In genomic region chr1:6832789-6833188, GRCh38 we compare ENCODE assay signal across 15 cellular contexts. TPM values are rescaled to one million over a fixed set of nuclear protein-coding genes. Genes with fewer than 3 reads are reported as not detected.
DNase-seq lines count a peak whose midpoint lies in the region; ATAC-seq, FAIRE-seq and TF ChIP-seq lines count a peak whose summit lies in the region.
"Had no signal": no experiment of that assay in that cellular context is flagged by ENCODE, and none has a peak within 500 bp of the region (broad histone marks: within the 10 kb centered on the region; RNA-seq: fewer than 3 reads in every experiment).

No MANE protein-coding gene starts in this region.

- H3K27me3 Mint-ChIP-seq in stimulated activated naive B cell treated with anti-CD40 and anti-IgM and Interleukin-4, amounts not matched to agents 10 μg/mL and 1 μg/mL and 100 μg/mL, for 72 hours, result no peaks in the 10 kb centered on the region
- H3K27me3 Mint-ChIP-seq: activated CD4-positive, alpha-beta T cell treated with anti-CD3 and anti-CD28 coated beads, Interleukin-2, amount 10 ng/mL, durations not matched to agents 24 days and 14 days; progenitor cell of endocrine pancreas had no signal

- ATAC-seq in K562 (no peak), HG02623 (IDR thresholded peaks at IDR 0.05; ENCODE audit: unreplicated experiment) (no peak)
- no peak for ATAC-seq in stimulated activated naive B cell treated with anti-CD40 and anti-IgM and Interleukin-4, amounts not matched to agents 10 μg/mL and 1 μg/mL and 100 μg/mL, for 72 hours (replicated peaks)

- no peaks in the 10 kb centered on the region for H3K9me3 ChIP-seq in K562 (replicated peaks; ENCODE audit: control insufficient read depth, insufficient read depth, low read depth, low read length)
- H3K9me3 ChIP-seq: SJSA1 had no signal

- no peak for TF ChIP-seq EP300 in K562 (IDR thresholded peaks at IDR 0.05; ENCODE audit: low read length)

- no peak for TF ChIP-seq POLR2A in K562 (conservative IDR thresholded peaks at IDR 0.05)

- H3K9me1 ChIP-seq in K562 (ENCODE audit: control insufficient read depth, insufficient read depth, low read length), result no peaks in the 10 kb centered on the region

- H3K4me3 Mint-ChIP-seq in stimulated activated naive B cell treated with anti-CD40 and anti-IgM and Interleukin-4, amounts not matched to agents 10 μg/mL and 1 μg/mL and 100 μg/mL, for 72 hours, result no peak overlapping the region
- H3K4me3 Mint-ChIP-seq: activated CD4-positive, alpha-beta T cell treated with anti-CD3 and anti-CD28 coated beads, Interleukin-2, amount 10 ng/mL, durations not matched to agents 24 days and 14 days had no signal

- CTCF ChIA-PET in K562 (lab: Yijun Ruan, JAX; ENCODE audit: low intra/inter-chr PET ratio), result no interaction called here

- TF ChIP-seq CTCF in K562 (IDR thresholded peaks at IDR 0.05 in 2 of 3, conservative IDR thresholded peaks at IDR 0.05 in 1 of 3; ENCODE audit: insufficient read depth in 2 of 3, low read depth in 1 of 3, low read length in 3 of 3), result no peak

- no peaks in the 10 kb centered on the region for H3K4me1 ChIP-seq in K562 (replicated peaks in 1 of 2; ENCODE audit: control insufficient read depth in 2 of 2, insufficient read depth in 2 of 2, low read length in 2 of 2)
- H3K4me1 ChIP-seq: SJSA1 had no signal

- peaks cover 4 to 10% of the 10 kb centered on the region in 2 donors for H3K4me1 Mint-ChIP-seq in stimulated activated naive B cell treated with anti-CD40 and anti-IgM and Interleukin-4, amounts not matched to agents 10 μg/mL and 1 μg/mL and 100 μg/mL, for 72 hours

- no peak for DNase-seq in GM19239 (ENCODE audit: insufficient read length, low spot score)
- peak; percentile 11 for DNase-seq in NCI-H2081 treated with DMSO at 0.1 percent for 48 hours (lab: John Stamatoyannopoulos, UW)
- no peak for DNase-seq in K562 (ENCODE audit: extremely low read depth in 1 of 4, low spot score in 3 of 4)
- DNase-seq in stimulated activated naive B cell treated with anti-CD40 and anti-IgM and Interleukin-4, amounts not matched to agents 10 μg/mL and 1 μg/mL and 100 μg/mL, for 72 hours, result no peak
- no peak for DNase-seq in C1 segment of cervical spinal cord (lab: John Stamatoyannopoulos, UW)
- no peak for DNase-seq in ureter (ENCODE audit: low spot score)
- DNase-seq: activated CD4-positive, alpha-beta T cell treated with anti-CD3 and anti-CD28 coated beads, Interleukin-2, amount 10 ng/mL, durations not matched to agents 24 days and 14 days; activated T-cell treated with anti-CD3 and anti-CD28 coated beads, Interleukin-2, amount 50 U/mL, for 48 hours; EL; NCI-H146; substantia nigra had no signal

- POLR2A ChIA-PET in K562 (lab: Yijun Ruan, JAX), result interaction anchor here (0.5 to 1.6 kb wide), 2 partner anchors 14 to 199 kb away, joined by 3 to 5 read pairs; no protein-coding TSS in a partner anchor

- no peak overlapping the region for H3K9ac ChIP-seq in K562 (ENCODE audit: insufficient read depth in 1 of 2, low read depth in 2 of 2, low read length in 2 of 2)

- H3K36me3 Mint-ChIP-seq in stimulated activated naive B cell treated with anti-CD40 and anti-IgM and Interleukin-4, amounts not matched to agents 10 μg/mL and 1 μg/mL and 100 μg/mL, for 72 hours, result peaks cover 7 to 31% of the 10 kb centered on the region in 2 donors

- no peak overlapping the region for H3K27ac ChIP-seq in K562 (ENCODE audit: extremely low read depth, low read depth, low read length)
- H3K27ac ChIP-seq: SJSA1 had no signal

- BruUV-seq in K562 (replicated peaks; lab: Mats Ljungman, UMichigan), result no TSS peak

- H3K36me3 ChIP-seq in K562 (ENCODE audit: control insufficient read depth, insufficient read depth, low read length), result no peaks in the 10 kb centered on the region

- no peak overlapping the region for H2AFZ ChIP-seq in K562 (ENCODE audit: low read depth, low read length)

- no peaks in the 10 kb centered on the region for H3K27me3 ChIP-seq in K562 (ENCODE audit: control insufficient read depth in 2 of 2, insufficient read depth in 2 of 2, low read length in 2 of 2)
- H3K27me3 ChIP-seq: SJSA1 had no signal

- in situ Hi-C loops in K562 (cut with MboI), result no loop called here

- H3K4me3 ChIP-seq in K562, result no peak overlapping the region
- H3K4me3 ChIP-seq: SJSA1 had no signal

- H3K4me2 ChIP-seq in K562 (ENCODE audit: insufficient read depth, low read length), result no peak overlapping the region

- H3K79me2 ChIP-seq in K562 (ENCODE audit: control insufficient read depth, insufficient read depth, low read length), result no peaks in the 10 kb centered on the region

- H3K27ac Mint-ChIP-seq in stimulated activated naive B cell treated with anti-CD40 and anti-IgM and Interleukin-4, amounts not matched to agents 10 μg/mL and 1 μg/mL and 100 μg/mL, for 72 hours, result peak overlapping the region; percentile 63
- H3K27ac Mint-ChIP-seq: activated CD4-positive, alpha-beta T cell treated with anti-CD3 and anti-CD28 coated beads, Interleukin-2, amount 10 ng/mL, durations not matched to agents 24 days and 14 days had no signal

- WGBS in K562 (ENCODE audit: insufficient coverage, low coverage, missing lambda C conversion rate), result 64% methylated on average over 2 of the region's 2 CpGs

- peak; percentile 62 for FAIRE-seq in GM19239 (lab: Jason Lieb, UNC)
- FAIRE-seq in K562 (lab: Jason Lieb, UNC), result peak; percentile 15
- FAIRE-seq: islet of Langerhans had no signal

- no peak for TF ChIP-seq RAD21 in K562 (CRISPR knock-in tag; conservative IDR thresholded peaks at IDR 0.05 in 1 of 2, IDR thresholded peaks at IDR 0.05 in 1 of 2)

- intact Hi-C loops in K562 (cut with micrococcal nuclease), result no loop called here

- no peaks in the 10 kb centered on the region for H4K20me1 ChIP-seq in K562 (replicated peaks; ENCODE audit: control insufficient read depth, insufficient read depth, low read length)

- H3K9me3 Mint-ChIP-seq in stimulated activated naive B cell treated with anti-CD40 and anti-IgM and Interleukin-4, amounts not matched to agents 10 μg/mL and 1 μg/mL and 100 μg/mL, for 72 hours, result no peaks in the 10 kb centered on the region
- H3K9me3 Mint-ChIP-seq: activated CD4-positive, alpha-beta T cell treated with anti-CD3 and anti-CD28 coated beads, Interleukin-2, amount 10 ng/mL, durations not matched to agents 24 days and 14 days had no signal

TF ChIP-seq in K562, 482 proteins besides CTCF, POLR2A, EP300 and RAD21 (continues in another document):
- TF ChIP-seq C11orf30 (IDR thresholded peaks at IDR 0.05; ENCODE audit: low read depth) (no peak), ZNF445 (CRISPR knock-in tag; IDR thresholded peaks at IDR 0.05; ENCODE audit: low read depth) (no peak), ZNF644 (tag; IDR thresholded peaks at IDR 0.05; ENCODE audit: low read depth) (no peak), CTCFL (IDR thresholded peaks at IDR 0.05; ENCODE audit: borderline replicate concordance, insufficient read depth, low read depth, low read length, poor library complexity, severe bottlenecking) (no peak), NFXL1 (CRISPR knock-in tag; IDR thresholded peaks at IDR 0.05) (no peak), ZNF707 (CRISPR knock-in tag; conservative IDR thresholded peaks at IDR 0.05) (no peak), ZZZ3 (IDR thresholded peaks at IDR 0.05) (no peak), SAFB2 (IDR thresholded peaks at IDR 0.05; ENCODE audit: borderline replicate concordance, low read depth, low read length, severe bottlenecking) (no peak), ZBTB26 (CRISPR knock-in tag; IDR thresholded peaks at IDR 0.05) (no peak), FOXJ2 (tag; IDR thresholded peaks at IDR 0.05) (no peak), NFE2L1 (tag; IDR thresholded peaks at IDR 0.05; ENCODE audit: borderline replicate concordance, low read depth) (no peak)

RNA-seq across cellular contexts. Expression of gene CAMTA1, which starts 47.5 kb away (rescaled TPM):
- total RNA-seq in K562 (2011; cell fraction: chromatin; rRNA removed; ENCODE audit: low replicate concordance), result 20.6 and 31.7 TPM in 2 replicates
- total RNA-seq in K562 (2011; cell fraction: nucleolus; rRNA removed), result 11.8 and 14.1 TPM in 2 replicates
- total RNA-seq in K562 (2011; cell fraction: nucleoplasm; rRNA removed), result 35.6 and 49.6 TPM in 2 replicates
- 41.8 and 43.9 TPM in 2 replicates for total RNA-seq in K562 (2014; rRNA removed)
- 61.2 and 66.8 TPM in 2 replicates for total RNA-seq in K562 (2014; rRNA removed; fragmentation: Illumina TruSeq; extraction: Trizol)
- total RNA-seq in K562 (2015; rRNA removed; fragmentation: Illumina TruSeq; extraction: Trizol), result 53.0 and 65.9 TPM in 2 replicates
- 72.4 and 74.7 TPM in 2 replicates for total RNA-seq in K562 (2021)
- 45.4 and 57.4 TPM in 2 replicates for polyA plus RNA-seq in K562 (2011; rRNA removed)
- polyA plus RNA-seq in K562 (2011; cell fraction: cytosol; rRNA removed), result 13.7 and 47.2 TPM in 2 replicates
- 11.8 and 21.1 TPM in 2 replicates for polyA plus RNA-seq in K562 (2011; cell fraction: nucleus; rRNA removed)
- 58.8 and 114 TPM in 2 replicates for polyA plus RNA-seq in K562 (2012)
- polyA plus RNA-seq in K562 (2014; fragmentation: Illumina TruSeq; extraction: Trizol), result 137 and 161 TPM in 2 replicates
- 10 to 100 TPM; 59.8 to 77.4 TPM for polyA plus RNA-seq in K562 (2014; fragmentation: Nextera tagmentation; extraction: Ambion mirVana)
- 81.0 and 98.3 TPM in 2 replicates for polyA plus RNA-seq in K562 (2014; rRNA removed)
- 19.2 and 21.2 TPM in 2 replicates for polyA minus RNA-seq in K562 (2011; rRNA and poly(A)+ RNA removed)
- 10.4 and 12.7 TPM in 2 replicates for polyA minus RNA-seq in K562 (2011; cell fraction: cytosol; rRNA and poly(A)+ RNA removed)
- 12.7 and 15.7 TPM in 2 replicates for polyA minus RNA-seq in K562 (2011; cell fraction: nucleus; rRNA and poly(A)+ RNA removed)
- 88.1 TPM for total RNA-seq in ureter
